ENCODE assay signal across 8 cellular contexts in genomic region chr15:67091073-67091965, GRCh38. TPM values are rescaled to one million over a fixed set of nuclear protein-coding genes. Genes with fewer than 3 reads are reported as not detected.
A peak's percentile ranks its signal among the peaks of the same experiment; 100 is the strongest.
DNase-seq lines count a peak whose midpoint lies in the region; ATAC-seq, FAIRE-seq and TF ChIP-seq lines count a peak whose summit lies in the region.

No MANE protein-coding gene starts in this region.

- dilution Hi-C loops in endothelial cell of umbilical vein (cut with MboI; ENCODE audit: extremely low pct_ligation_motif_present, low sequenced_read_pairs): no loop called here

- TSS peak; percentile 63 for BruUV-seq in endothelial cell of umbilical vein (replicated peaks; lab: Mats Ljungman, UMichigan)

- no peaks in the 10 kb centered on the region for H3K27me3 Mint-ChIP-seq in activated CD4-positive, alpha-beta T cell treated with anti-CD3 and anti-CD28 coated beads for 36 hours

- H3K4me3 ChIP-seq in endothelial cell of umbilical vein (replicated peaks in 1 of 3; ENCODE audit: insufficient read depth in 1 of 3, low read depth in 1 of 3, low read length in 3 of 3): peak overlapping the region in 1 of 3 experiments; percentile 2

- no peak overlapping the region for H2AFZ ChIP-seq in endothelial cell of umbilical vein (ENCODE audit: low read depth, low read length)

- peaks cover 18% of the 10 kb centered on the region for H3K36me3 Mint-ChIP-seq in activated CD4-positive, alpha-beta T cell treated with anti-CD3 and anti-CD28 coated beads for 36 hours (ENCODE audit: low read depth)

- H3K4me1 Mint-ChIP-seq in activated CD4-positive, alpha-beta T cell treated with anti-CD3 and anti-CD28 coated beads for 36 hours: peaks cover 91% of the 10 kb centered on the region

- no peaks in the 10 kb centered on the region for H3K9me3 ChIP-seq in endothelial cell of umbilical vein (replicated peaks; ENCODE audit: control insufficient read depth, insufficient read depth, low read length)

- intact Hi-C loops in activated CD4-positive, alpha-beta T cell treated with anti-CD3 and anti-CD28 coated beads for 36 hours (cut with DNase I, micrococcal nuclease): loop anchor here in 1 of 2 experiments (1.0 kb wide), 1 partner anchor 10 kb away; no protein-coding TSS in a partner anchor
- intact Hi-C loops in endothelial cell of umbilical vein (cut with micrococcal nuclease): loop anchor here (1.0 kb wide), 5 partner anchors 14 to 59 kb away; partner anchors contain the start of gene SMAD3

- H3K27ac ChIP-seq in endothelial cell of umbilical vein (ENCODE audit: insufficient read depth, low read depth, low read length): peak overlapping the region; percentile 99

- H3K9me3 Mint-ChIP-seq in activated CD4-positive, alpha-beta T cell treated with anti-CD3 and anti-CD28 coated beads for 36 hours (ENCODE audit: low read depth): no peaks in the 10 kb centered on the region

- peak overlapping the region; percentile 88 for H3K9ac ChIP-seq in endothelial cell of umbilical vein (replicated peaks; ENCODE audit: extremely low read depth, insufficient read depth, low read length)

- FAIRE-seq in endothelial cell of umbilical vein (lab: Jason Lieb, UNC): peak; percentile 99

- ATAC-seq in GM21825 (IDR thresholded peaks at IDR 0.05; ENCODE audit: unreplicated experiment): peak; percentile 64
- ATAC-seq in activated CD4-positive, alpha-beta T cell treated with anti-CD3 and anti-CD28 coated beads for 36 hours: peak; percentile 85
- peak; percentile 80 for ATAC-seq in omental fat pad (ENCODE audit: low FRiP score)
- ATAC-seq in GM19397 (IDR thresholded peaks at IDR 0.05; ENCODE audit: unreplicated experiment): no peak

- no peaks in the 10 kb centered on the region for H3K9me1 ChIP-seq in endothelial cell of umbilical vein (replicated peaks; ENCODE audit: control insufficient read depth, extremely low read depth, insufficient read depth, low read length)

- no peak overlapping the region for H3K4me3 Mint-ChIP-seq in activated CD4-positive, alpha-beta T cell treated with anti-CD3 and anti-CD28 coated beads for 36 hours

- H3K4me2 ChIP-seq in endothelial cell of umbilical vein (ENCODE audit: insufficient read depth, low read length): peak overlapping the region; percentile 60

- no peak for TF ChIP-seq CTCF in endothelial cell of umbilical vein (IDR thresholded peaks at IDR 0.05; ENCODE audit: extremely low read depth in 1 of 2, insufficient read depth in 1 of 2, low read depth in 1 of 2, low read length in 2 of 2)
- TF ChIP-seq CTCF in omental fat pad (IDR thresholded peaks at IDR 0.05): no peak

- no peak overlapping the region for H3K27ac Mint-ChIP-seq in activated CD4-positive, alpha-beta T cell treated with anti-CD3 and anti-CD28 coated beads for 36 hours

- CTCF ChIA-PET in activated CD4-positive, alpha-beta T cell treated with anti-CD3 and anti-CD28 coated beads for 36 hours (lab: Charles Lee): interaction anchor here (1.3 to 2.4 kb wide), 3 partner anchors 10 to 44 kb away, joined by 4 to 9 read pairs (median 7); no protein-coding TSS in a partner anchor
- CTCF ChIA-PET in endothelial cell of umbilical vein (lab: Charles Lee): interaction anchor here (0.7 to 1.1 kb wide), 2 partner anchors 12 to 15 kb away, joined by 3 to 4 read pairs; no protein-coding TSS in a partner anchor

- peaks cover 58% of the 10 kb centered on the region for H3K4me1 ChIP-seq in endothelial cell of umbilical vein (ENCODE audit: control insufficient read depth, extremely low read depth, insufficient read depth, low read length)

- peaks cover 95% of the 10 kb centered on the region for H3K79me2 ChIP-seq in endothelial cell of umbilical vein (ENCODE audit: control insufficient read depth, insufficient read depth, low read length)

- peak; percentile 61 for TF ChIP-seq POLR2A in endothelial cell of umbilical vein (IDR thresholded peaks at IDR 0.05; ENCODE audit: low read depth, low read length)

- POLR2A ChIA-PET in activated CD4-positive, alpha-beta T cell treated with anti-CD3 and anti-CD28 coated beads for 36 hours (lab: Charles Lee): interaction anchor here (1.7 kb wide), 1 partner anchor 10 kb away, joined by 6 read pairs; no protein-coding TSS in a partner anchor
- POLR2A ChIA-PET in endothelial cell of umbilical vein (lab: Charles Lee): no interaction called here

- peaks cover 0 to 13% of the 10 kb centered on the region in 2 experiments for H3K36me3 ChIP-seq in endothelial cell of umbilical vein (ENCODE audit: control insufficient read depth in 2 of 2, extremely low read depth in 1 of 2, insufficient read depth in 2 of 2, low read length in 2 of 2)

- H4K20me1 ChIP-seq in endothelial cell of umbilical vein (replicated peaks; ENCODE audit: control insufficient read depth, extremely low read depth, insufficient read depth, low read length): no peaks in the 10 kb centered on the region

- DNase-seq in ELF-1 (ENCODE audit: low read depth, low spot score): peak; percentile 79
- DNase-seq in M059J (ENCODE audit: low read depth): peak; percentile 99
- peak; percentile 82 for DNase-seq in activated CD4-positive, alpha-beta T cell treated with anti-CD3 and anti-CD28 coated beads for 36 hours
- peak; percentile 99 for DNase-seq in endothelial cell of umbilical vein (ENCODE audit: low read depth, low spot score)
- peak; percentile 51 for DNase-seq in omental fat pad (ENCODE audit: low spot score)
- no peak for DNase-seq in cerebellum (ENCODE audit: low spot score)

- no peaks in the 10 kb centered on the region for H3K27me3 ChIP-seq in endothelial cell of umbilical vein (ENCODE audit: control insufficient read depth in 2 of 2, insufficient read depth in 2 of 2, low read length in 2 of 2)

TF ChIP-seq in endothelial cell of umbilical vein, 7 proteins besides CTCF, POLR2A, EP300 and RAD21:
- TF ChIP-seq JUN (IDR thresholded peaks at IDR 0.05; ENCODE audit: borderline replicate concordance, insufficient read depth, insufficient read length, low read depth) (peak; percentile 97), GATA2 (IDR thresholded peaks at IDR 0.05; ENCODE audit: insufficient read depth, insufficient read length, low read depth, low read length) (peak; percentile 93), POLR2AphosphoS5 (IDR thresholded peaks at IDR 0.05; ENCODE audit: insufficient read depth, low read depth, low read length) (peak; percentile 98), MAX (IDR thresholded peaks at IDR 0.05; ENCODE audit: insufficient read depth, insufficient read length) (peak; percentile 26), EZH2 (IDR thresholded peaks at IDR 0.05; ENCODE audit: borderline replicate concordance, low read depth, low read length, severe bottlenecking) (no peak), FOS (IDR thresholded peaks at IDR 0.05; ENCODE audit: borderline replicate concordance, insufficient read depth, low read length) (peak; percentile 98), MYC (IDR thresholded peaks at IDR 0.05; ENCODE audit: low read depth, low read length) (peak; percentile 40)

RNA-seq across cellular contexts. Expression of gene SMAD3, which starts 25.9 kb away (rescaled TPM):
- total RNA-seq in M059J (2014; rRNA removed; shearing (Covaris generic)): 32.6 and 46.7 TPM in 2 replicates
- 10 to 100 TPM; 33.7 to 40.8 TPM for total RNA-seq in activated CD4-positive, alpha-beta T cell treated with anti-CD3 and anti-CD28 coated beads for 36 hours
- total RNA-seq in endothelial cell of umbilical vein: 71.7 and 88.2 TPM in 2 replicates
- polyA plus RNA-seq in endothelial cell of umbilical vein: 53.4 and 56.4 TPM in 2 replicates
- 47.7 and 47.9 TPM in 2 replicates for polyA plus RNA-seq in endothelial cell of umbilical vein (2011; cell fraction: cytosol; rRNA removed)
- 114 and 122 TPM in 2 replicates for polyA plus RNA-seq in endothelial cell of umbilical vein (2011; cell fraction: nucleus; rRNA removed)
- polyA plus RNA-seq in endothelial cell of umbilical vein (2012): 87.3 and 91.3 TPM in 2 replicates
- polyA minus RNA-seq in endothelial cell of umbilical vein: 53.1 and 59.9 TPM in 2 replicates
- polyA minus RNA-seq in endothelial cell of umbilical vein (2011; cell fraction: cytosol; rRNA and poly(A)+ RNA removed): 13.7 TPM
- 73.9 and 75.1 TPM in 2 replicates for polyA minus RNA-seq in endothelial cell of umbilical vein (2011; cell fraction: nucleus; rRNA and poly(A)+ RNA removed)
- 10 to 100 TPM; 30.9 to 58.1 (median 49.9) TPM for total RNA-seq in omental fat pad
- 10.4 TPM for total RNA-seq in cerebellum
